ENCODE assay signal across 20 cellular contexts in the genomic region with DNA sequence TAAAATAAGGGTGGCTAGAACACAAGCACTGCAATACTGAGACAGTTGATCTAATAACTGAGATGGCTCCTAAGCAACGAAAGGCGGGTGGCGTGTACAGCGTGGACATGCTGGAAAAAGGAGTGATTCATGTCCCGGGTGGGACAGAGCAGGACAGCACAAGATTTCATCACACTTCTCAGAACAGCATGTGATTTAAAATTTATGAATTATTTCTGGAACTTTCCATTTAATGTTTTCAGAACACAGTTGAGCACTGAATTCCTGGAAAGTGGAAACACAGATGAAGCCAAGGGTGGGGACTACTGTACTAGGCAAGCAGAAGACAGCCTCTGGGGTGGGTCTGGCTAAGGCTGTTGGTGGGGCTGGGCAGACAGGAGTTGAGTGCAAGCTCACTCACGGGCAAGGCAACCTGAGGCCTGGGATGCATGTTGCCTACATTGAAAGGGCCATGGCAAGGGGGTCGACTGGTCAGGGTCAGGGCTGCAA.
DNase-seq lines count a peak whose midpoint lies in the region; ATAC-seq and TF ChIP-seq lines count a peak whose summit lies in the region.
"Had no signal": no experiment of that assay in that cellular context is flagged by ENCODE, and none has a peak within 500 bp of the region (broad histone marks: within the 10 kb centered on the region; RNA-seq: fewer than 3 reads in every experiment).

No MANE protein-coding gene starts in this region.

- POLR2A ChIA-PET in activated CD8-positive, alpha-beta T cell treated with anti-CD3 and anti-CD28 coated beads for 36 hours (lab: Charles Lee) = no interaction called here
- POLR2A ChIA-PET in CD8-positive, alpha-beta T cell (lab: Charles Lee) = no interaction called here

- intact Hi-C loops in Right ventricle myocardium inferior (cut with DNase I) (no loop called here), cardiac septum (cut with DNase I) (loop anchor here (2.0 kb wide), 1 partner anchor 72 kb away; no protein-coding TSS in a partner anchor), left ventricle myocardium inferior (cut with micrococcal nuclease) (no loop called here), posterior vena cava (cut with DNase I) (no loop called here)
- intact Hi-C loops in activated CD8-positive, alpha-beta T cell treated with anti-CD3 and anti-CD28 coated beads for 36 hours (cut with micrococcal nuclease) = no loop called here
- intact Hi-C loops in CD8-positive, alpha-beta T cell (cut with DNase I, micrococcal nuclease) = no loop called here

- H3K27ac Mint-ChIP-seq in activated CD8-positive, alpha-beta T cell treated with anti-CD3 and anti-CD28 coated beads for 36 hours = no peak overlapping the region
- H3K27ac Mint-ChIP-seq in CD8-positive, alpha-beta T cell = no peak overlapping the region
- H3K27ac Mint-ChIP-seq: activated naive CD4-positive, alpha-beta T cell treated with anti-CD3 and anti-CD28 coated beads, Interleukin-2, amount 50 U/mL, for 24 hours; CD4-positive, alpha-beta T cell; endodermal cell had no signal

- H3K4me1 ChIP-seq in left ventricle myocardium inferior = peaks cover 23% of the 10 kb centered on the region
- H3K4me1 ChIP-seq in CD8-positive, alpha-beta T cell (ENCODE audit: insufficient read depth, low read length) = no peaks in the 10 kb centered on the region
- H3K4me1 ChIP-seq: SJSA1 had no signal

- H3K4me3 Mint-ChIP-seq in activated CD8-positive, alpha-beta T cell treated with anti-CD3 and anti-CD28 coated beads for 36 hours = no peak overlapping the region
- no peak overlapping the region for H3K4me3 Mint-ChIP-seq in CD8-positive, alpha-beta T cell
- H3K4me3 Mint-ChIP-seq: activated naive CD4-positive, alpha-beta T cell treated with anti-CD3 and anti-CD28 coated beads, Interleukin-2, amount 50 U/mL, for 24 hours; CD4-positive, alpha-beta T cell; endodermal cell had no signal

- no peak for TF ChIP-seq CTCF in left ventricle myocardium inferior (IDR thresholded peaks at IDR 0.05; ENCODE audit: borderline replicate concordance)
- TF ChIP-seq CTCF in activated CD8-positive, alpha-beta T cell treated with anti-CD3 and anti-CD28 coated beads for 36 hours (IDR thresholded peaks at IDR 0.05) = no peak
- TF ChIP-seq CTCF in CD8-positive, alpha-beta T cell (IDR thresholded peaks at IDR 0.05) = no peak

- no peaks in the 10 kb centered on the region for H3K36me3 ChIP-seq in left ventricle myocardium inferior
- H3K36me3 ChIP-seq in CD8-positive, alpha-beta T cell (ENCODE audit: insufficient read depth, low read length) = no peaks in the 10 kb centered on the region
- H3K36me3 ChIP-seq: cardiac muscle cell, SJSA1 had no signal

- peak overlapping the region; percentile 51 for H3K27ac ChIP-seq in left ventricle myocardium inferior (replicated peaks)
- no peak overlapping the region for H3K27ac ChIP-seq in CD8-positive, alpha-beta T cell (ENCODE audit: low read depth, low read length)
- H3K27ac ChIP-seq: cardiac muscle cell, SJSA1 had no signal

- no peaks in the 10 kb centered on the region for H3K4me1 Mint-ChIP-seq in activated CD8-positive, alpha-beta T cell treated with anti-CD3 and anti-CD28 coated beads for 36 hours (ENCODE audit: low read depth)
- H3K4me1 Mint-ChIP-seq in CD8-positive, alpha-beta T cell (ENCODE audit: low read depth) = no peaks in the 10 kb centered on the region
- H3K4me1 Mint-ChIP-seq: activated naive CD4-positive, alpha-beta T cell treated with anti-CD3 and anti-CD28 coated beads, Interleukin-2, amount 50 U/mL, for 24 hours had no signal

- CTCF ChIA-PET in activated CD8-positive, alpha-beta T cell treated with anti-CD3 and anti-CD28 coated beads for 36 hours (lab: Charles Lee) = no interaction called here
- CTCF ChIA-PET in CD8-positive, alpha-beta T cell (lab: Charles Lee) = no interaction called here

- no peaks in the 10 kb centered on the region for H3K36me3 Mint-ChIP-seq in activated CD8-positive, alpha-beta T cell treated with anti-CD3 and anti-CD28 coated beads for 36 hours (ENCODE audit: low read depth)
- H3K36me3 Mint-ChIP-seq in CD8-positive, alpha-beta T cell = no peaks in the 10 kb centered on the region
- H3K36me3 Mint-ChIP-seq: activated naive CD4-positive, alpha-beta T cell treated with anti-CD3 and anti-CD28 coated beads, Interleukin-2, amount 50 U/mL, for 24 hours had no signal

- H3K27me3 Mint-ChIP-seq in activated CD8-positive, alpha-beta T cell treated with anti-CD3 and anti-CD28 coated beads for 36 hours = no peaks in the 10 kb centered on the region
- H3K27me3 Mint-ChIP-seq in CD8-positive, alpha-beta T cell (ENCODE audit: low read depth) = no peaks in the 10 kb centered on the region
- H3K27me3 Mint-ChIP-seq: activated naive CD4-positive, alpha-beta T cell treated with anti-CD3 and anti-CD28 coated beads, Interleukin-2, amount 50 U/mL, for 24 hours; CD4-positive, alpha-beta T cell had no signal

- DNase-seq in Right ventricle myocardium inferior (ENCODE audit: missing footprints) (peak; percentile 82), cardiac septum (ENCODE audit: low spot score) (no peak), left ventricle myocardium inferior (peak; percentile 48), posterior vena cava (ENCODE audit: low spot score) (peak; percentile 94), UCSD-AML1 (lab: John Stamatoyannopoulos, UW; ENCODE audit: unreplicated experiment) (no peak)
- DNase-seq in activated CD8-positive, alpha-beta T cell treated with anti-CD3 and anti-CD28 coated beads for 36 hours = no peak
- no peak for DNase-seq in CD8-positive, alpha-beta T cell
- DNase-seq: activated CD4-positive, alpha-beta T cell treated with anti-CD3 and anti-CD28 coated beads for 4 hours; CD4-positive, alpha-beta T cell; DMS79 treated with DMSO at 0.1 percent for 48 hours; endodermal cell; NCI-H1694 treated with DMSO at 0.1 percent for 48 hours; NCI-H446 treated with DMSO at 0.1 percent for 48 hours; posterior cingulate gyrus; stimulated activated CD4-positive, alpha-beta T cell treated with anti-CD3 and anti-CD28 coated beads, Interleukin-15, amount 100 ng/mL, for 24 hours; T1000 had no signal

- H3K9me3 Mint-ChIP-seq in activated CD8-positive, alpha-beta T cell treated with anti-CD3 and anti-CD28 coated beads for 36 hours = no peaks in the 10 kb centered on the region
- H3K9me3 Mint-ChIP-seq in CD8-positive, alpha-beta T cell = no peaks in the 10 kb centered on the region
- H3K9me3 Mint-ChIP-seq: activated naive CD4-positive, alpha-beta T cell treated with anti-CD3 and anti-CD28 coated beads, Interleukin-2, amount 50 U/mL, for 24 hours; CD4-positive, alpha-beta T cell; endodermal cell had no signal

- ATAC-seq in Right ventricle myocardium inferior (peak; percentile 97), HG03520 (IDR thresholded peaks at IDR 0.05; ENCODE audit: unreplicated experiment) (no peak)
- no peak for ATAC-seq in activated CD8-positive, alpha-beta T cell treated with anti-CD3 and anti-CD28 coated beads for 36 hours
- ATAC-seq in CD8-positive, alpha-beta T cell = no peak

- H3K27me3 ChIP-seq in left ventricle myocardium inferior (ENCODE audit: low read depth) = no peaks in the 10 kb centered on the region
- H3K27me3 ChIP-seq in CD8-positive, alpha-beta T cell (ENCODE audit: insufficient read depth, low read length) = no peaks in the 10 kb centered on the region
- H3K27me3 ChIP-seq: cardiac muscle cell, SJSA1 had no signal

- no peak overlapping the region for H3K4me3 ChIP-seq in left ventricle myocardium inferior
- H3K4me3 ChIP-seq in CD8-positive, alpha-beta T cell (ENCODE audit: low read depth, low read length) = no peak overlapping the region
- H3K4me3 ChIP-seq: cardiac muscle cell, SJSA1 had no signal

- no peaks in the 10 kb centered on the region for H3K9me3 ChIP-seq in left ventricle myocardium inferior (replicated peaks)
- no peaks in the 10 kb centered on the region for H3K9me3 ChIP-seq in CD8-positive, alpha-beta T cell (ENCODE audit: low read length)
- H3K9me3 ChIP-seq: SJSA1 had no signal

Comparison
In these comparisons a context has a peak if more than half of its experiments do, and no peak if none do; other contexts are left out.
1. DNase-seq: peak in Right ventricle myocardium inferior (single experiment), left ventricle myocardium inferior (single experiment) and posterior vena cava (single experiment); none in cardiac septum (single experiment), activated CD8-positive, alpha-beta T cell treated with anti-CD3 and anti-CD28 coated beads for 36 hours (single experiment), UCSD-AML1 (single experiment) and CD8-positive, alpha-beta T cell (0 of 7).